9 cellular contexts compared by ENCODE assay signal in genomic region chr18:76564636-76565237, GRCh38.
DNase-seq lines count a peak whose midpoint lies in the region; ATAC-seq and TF ChIP-seq lines count a peak whose summit lies in the region.
"Had no signal": no experiment of that assay in that cellular context is flagged by ENCODE, and none has a peak within 500 bp of the region (broad histone marks: within the 10 kb centered on the region; RNA-seq: fewer than 3 reads in every experiment).

No MANE protein-coding gene starts in this region.

- H2AFZ ChIP-seq in IMR-90 (replicated peaks; ENCODE audit: low read length, poor library complexity) (peak overlapping the region; percentile 27), smooth muscle cell (ENCODE audit: low read depth) (peak overlapping the region; percentile 28)

- intact Hi-C loops in IMR-90 (cut with micrococcal nuclease): loop anchor here (2.0 kb wide), 1 partner anchor 70 kb away; the partner anchor contains the start of gene ZNF516
- intact Hi-C loops in left lung (cut with DNase I): no loop called here

- H3K9ac ChIP-seq in IMR-90 (ENCODE audit: low read depth, low read length) (peak overlapping the region; percentile 72), smooth muscle cell (ENCODE audit: low read depth) (peak overlapping the region; percentile 15)

- peak overlapping the region; percentile 87 to 90 for H4K8ac ChIP-seq in IMR-90 (ENCODE audit: low read depth in 2 of 2, low read length in 2 of 2)

- peak overlapping the region; percentile 98 for H2BK120ac ChIP-seq in IMR-90 (ENCODE audit: low read depth, low read length)

- H3K4me1 ChIP-seq in IMR-90 (ENCODE audit: control insufficient read depth, insufficient read depth, low read length) (peaks cover 16% of the 10 kb centered on the region), left lung (peaks cover 7 to 56% of the 10 kb centered on the region in 2 donors), smooth muscle cell (ENCODE audit: low read depth) (peaks cover 10% of the 10 kb centered on the region)

- TF ChIP-seq CTCF in IMR-90 (conservative IDR thresholded peaks at IDR 0.05; ENCODE audit: low read depth, low read length): no peak
- TF ChIP-seq CTCF in brain microvascular endothelial cell (IDR thresholded peaks at IDR 0.05; ENCODE audit: low read depth, low read length, missing control alignments): no peak
- no peak for TF ChIP-seq CTCF in left lung (IDR thresholded peaks at IDR 0.05)
- no peak for TF ChIP-seq CTCF in smooth muscle cell (IDR thresholded peaks at IDR 0.05; ENCODE audit: borderline replicate concordance, insufficient read depth, poor library complexity, severe bottlenecking)

- H3K4me3 ChIP-seq in IMR-90 (ENCODE audit: insufficient read depth, low read depth, low read length): no peak overlapping the region
- H3K4me3 ChIP-seq in brain microvascular endothelial cell (ENCODE audit: low read depth, low read length): no peak overlapping the region
- peak overlapping the region in 1 of 2 donors; percentile 27 for H3K4me3 ChIP-seq in left lung
- H3K4me3 ChIP-seq in smooth muscle cell: peak overlapping the region; percentile 40

- H2BK5ac ChIP-seq in IMR-90 (ENCODE audit: low read depth, low read length, poor library complexity, severe bottlenecking): peak overlapping the region; percentile 99

- peaks cover 20% of the 10 kb centered on the region for H3F3A ChIP-seq in smooth muscle cell (ENCODE audit: low read depth)

- H2BK15ac ChIP-seq in IMR-90 (ENCODE audit: low read depth, low read length): peak overlapping the region; percentile 85; the same call in 2 of the 3 replicates

- H3K27ac ChIP-seq in IMR-90 (ENCODE audit: insufficient read depth, low read length) (peak overlapping the region; percentile 99), brain microvascular endothelial cell (peak overlapping the region; percentile 77), left lung (peak overlapping the region; percentile 74 to 88), smooth muscle cell (ENCODE audit: low read depth) (peak overlapping the region; percentile 86)

- H3K9me1 ChIP-seq in IMR-90 (ENCODE audit: insufficient read depth, low read length): peaks cover 14% of the 10 kb centered on the region

- BruUV-seq in IMR-90 (replicated peaks; lab: Mats Ljungman, UMichigan): no TSS peak

- peak overlapping the region; percentile 60 for H3K4me2 ChIP-seq in IMR-90 (ENCODE audit: low read depth, low read length)
- peak overlapping the region; percentile 80 for H3K4me2 ChIP-seq in smooth muscle cell

- no peaks in the 10 kb centered on the region for H3K36me3 ChIP-seq in IMR-90 (ENCODE audit: control insufficient read depth, insufficient read depth, low read length)
- no peaks in the 10 kb centered on the region for H3K36me3 ChIP-seq in brain microvascular endothelial cell (replicated peaks)
- H3K36me3 ChIP-seq in left lung: no peaks in the 10 kb centered on the region
- no peaks in the 10 kb centered on the region for H3K36me3 ChIP-seq in smooth muscle cell (ENCODE audit: low read depth)

- H4K91ac ChIP-seq in IMR-90 (ENCODE audit: insufficient read depth, low read depth, low read length): peak overlapping the region; percentile 95

- H3K4ac ChIP-seq in IMR-90 (ENCODE audit: low read depth, low read length): peak overlapping the region; percentile 92

- no peaks in the 10 kb centered on the region for H3K79me2 ChIP-seq in smooth muscle cell (ENCODE audit: low read depth)

- H3K27me3 ChIP-seq in IMR-90 (ENCODE audit: control insufficient read depth, insufficient read depth, low read length) (no peaks in the 10 kb centered on the region), brain microvascular endothelial cell (replicated peaks) (no peaks in the 10 kb centered on the region), left lung (no peaks in the 10 kb centered on the region), smooth muscle cell (ENCODE audit: low read depth) (no peaks in the 10 kb centered on the region)

- H3K14ac ChIP-seq in IMR-90 (replicated peaks; ENCODE audit: low read depth, low read length): peak overlapping the region; percentile 94

- peak overlapping the region; percentile 65 for H3K23ac ChIP-seq in IMR-90 (ENCODE audit: low read depth, low read length)

- DNase-seq in IMR-90 (no peak), brain microvascular endothelial cell (no peak), left lung (no peak), smooth muscle cell (lab: John Stamatoyannopoulos, UW; ENCODE audit: unreplicated experiment) (no peak), NCI-H526 (lab: John Stamatoyannopoulos, UW) (no peak), superior temporal gyrus (ENCODE audit: extremely low spot score) (no peak)
- no peak for DNase-seq in activated CD4-positive, alpha-beta T cell treated with anti-CD3 and anti-CD28 coated beads for 48 hours
- no peak for DNase-seq in stimulated activated naive CD8-positive, alpha-beta T cell treated with anti-CD3 and anti-CD28 coated beads, Interleukin-15, Interleukin-2, amounts not matched to agents 100 U/mL and 50 U/mL, for 24 hours
- DNase-seq: activated effector memory CD4-positive, alpha-beta T cell treated with Interleukin-2 at 50 U/mL for 16 hours had no signal

- H2AK9ac ChIP-seq in IMR-90 (replicated peaks; ENCODE audit: low read depth, low read length, poor library complexity): peak overlapping the region; percentile 50

- peak overlapping the region; percentile 99 for H2BK20ac ChIP-seq in IMR-90 (ENCODE audit: low read depth, low read length)

- dilution Hi-C loops in IMR-90 (cut with HindIII; ENCODE audit: low sequenced_read_pairs, unreplicated experiment): no loop called here

- WGBS in IMR-90 (ENCODE audit: extremely low coverage in 2 of 2, insufficient read length in 1 of 2), 2 experiments: 40% methylated on average over 1 of the region's 4 CpGs; no CpG with 5 or more reads in 1 of the 2 experiments
- 71% methylated on average over 4 of the region's 4 CpGs for WGBS in smooth muscle cell (ENCODE audit: low lambda C conversion rate)

- no peak for TF ChIP-seq POLR2A in IMR-90 (IDR thresholded peaks at IDR 0.05; ENCODE audit: low read depth, low read length)

- CTCF ChIA-PET in IMR-90 (lab: Yijun Ruan, JAX): interaction anchor here (0.5 kb wide), 1 partner anchor 12 kb away, joined by 3 read pairs; no protein-coding TSS in a partner anchor

- ATAC-seq in IMR-90 (ENCODE audit: low read depth) (peak; percentile 31), left lung (peak; percentile 31)
- ATAC-seq in stimulated activated naive CD8-positive, alpha-beta T cell treated with anti-CD3 and anti-CD28 coated beads, Interleukin-15, Interleukin-2, amounts not matched to agents 100 U/mL and 50 U/mL, for 24 hours: no peak

- peak overlapping the region; percentile 95 for H3K56ac ChIP-seq in IMR-90 (ENCODE audit: extremely low read depth, insufficient read depth, low read length)

- no peak for TF ChIP-seq RAD21 in IMR-90 (IDR thresholded peaks at IDR 0.05; ENCODE audit: low read length)

- H4K5ac ChIP-seq in IMR-90 (ENCODE audit: low read depth, low read length): peak overlapping the region; percentile 95

- H3K18ac ChIP-seq in IMR-90 (ENCODE audit: low read depth, low read length): peak overlapping the region; percentile 98

- H4K20me1 ChIP-seq in IMR-90 (ENCODE audit: insufficient read depth, low read length) (peaks cover 3% of the 10 kb centered on the region; the same call in 1 of the 2 replicates), smooth muscle cell (ENCODE audit: low read depth) (no peaks in the 10 kb centered on the region)

- POLR2A ChIA-PET in IMR-90 (lab: Charles Lee; ENCODE audit: unreplicated experiment): no interaction called here

- in situ Hi-C loops in IMR-90 (cut with MboI; ENCODE audit: low sequenced_read_pairs) (loop anchor here (5.0 kb wide), 1 partner anchor 72 kb away; no protein-coding TSS in a partner anchor), brain microvascular endothelial cell (cut with HindIII; ENCODE audit: low pct_ligation_motif_present, low sequenced_read_pairs) (no loop called here)

- peaks cover 5 to 16% of the 10 kb centered on the region in 2 experiments; a peak in 3 of 4 replicates for H3K79me1 ChIP-seq in IMR-90 (ENCODE audit: low read depth in 1 of 2, low read length in 2 of 2)

- H3K9me3 ChIP-seq in IMR-90 (ENCODE audit: control insufficient read depth, insufficient read depth, low read length) (peaks cover 2% of the 10 kb centered on the region; the same call in 1 of the 2 replicates), left lung (no peaks in the 10 kb centered on the region), smooth muscle cell (replicated peaks; ENCODE audit: low read depth) (no peaks in the 10 kb centered on the region)

- peak overlapping the region; percentile 97 for H2AK5ac ChIP-seq in IMR-90 (ENCODE audit: low read depth, low read length)

TF ChIP-seq in IMR-90, 13 proteins besides CTCF, POLR2A, EP300 and RAD21:
- no peak for TF ChIP-seq FOS (IDR thresholded peaks at IDR 0.05; ENCODE audit: low read depth, low read length)
- TF ChIP-seq NFE2L2 (IDR thresholded peaks at IDR 0.05; ENCODE audit: low read depth, low read length): peak; percentile 50; the same call in 1 of the 2 replicates
- TF ChIP-seq MAFK (IDR thresholded peaks at IDR 0.05; ENCODE audit: low read depth, low read length): peak; percentile 73
TF ChIP-seq in IMR-90: peak in this region for 2.
